ENCODE assay signal across 8 cellular contexts in genomic region chr1:75724472-75725022, GRCh38. TPM values are rescaled to one million over a fixed set of nuclear protein-coding genes. Genes with fewer than 3 reads are reported as not detected.
DNase-seq lines count a peak whose midpoint lies in the region; ATAC-seq and TF ChIP-seq lines count a peak whose summit lies in the region.

Gene ACADM, plus strand, starts transcription at chr1:75724709. Its CDS starts 79 bp downstream, at chr1:75724788.

- H3K4me3 Mint-ChIP-seq in activated naive CD8-positive, alpha-beta T cell treated with anti-CD3 and anti-CD28 coated beads, Interleukin-2, amount 50 U/mL, for 24 hours: peak within 1 kb of the TSS; percentile 98

- peak; percentile 85 for TF ChIP-seq POLR2A in transverse colon (IDR thresholded peaks at IDR 0.05)

- no peaks in the 10 kb centered on the region for H3K36me3 ChIP-seq in transverse colon

- ATAC-seq in HG02588 (IDR thresholded peaks at IDR 0.05; ENCODE audit: unreplicated experiment): peak; percentile 88
- ATAC-seq in activated naive CD8-positive, alpha-beta T cell treated with anti-CD3 and anti-CD28 coated beads, Interleukin-2, amount 50 U/mL, for 24 hours: peak; percentile 90
- peak; percentile 99 for ATAC-seq in Right ventricle myocardium superior (ENCODE audit: poor library complexity)

- no peaks in the 10 kb centered on the region for H3K27me3 ChIP-seq in transverse colon

- in situ Hi-C loops in transverse colon (cut with MboI; ENCODE audit: low pct_ligation_motif_present in 1 of 4, low pct_unique_long_range_greater_than_20kb in 1 of 4, low sequenced_read_pairs in 3 of 4): loop anchor here in 1 of 4 donors (10.0 kb wide), 1 partner anchor 60 kb away; the partner anchor contains the start of gene RABGGTB

- DNase-seq in GM12864 (ENCODE audit: low read depth) (peak; percentile 68), NCI-H1048 (lab: John Stamatoyannopoulos, UW) (peak; percentile 14), SW480 (ENCODE audit: low spot score) (peak; percentile 81), Right ventricle myocardium superior (peak; percentile 94), pons (ENCODE audit: low spot score) (peak; percentile 94), transverse colon (peak; percentile 91)
- DNase-seq in activated naive CD8-positive, alpha-beta T cell treated with anti-CD3 and anti-CD28 coated beads, Interleukin-2, amount 50 U/mL, for 24 hours: peak; percentile 87

- H3K4me3 ChIP-seq in GM12864 (ENCODE audit: low read depth, low read length): peak within 1 kb of the TSS; percentile 74
- H3K4me3 ChIP-seq in transverse colon: peak within 1 kb of the TSS; percentile 51 to 65 (median 60)

- no peak for TF ChIP-seq EP300 in transverse colon (IDR thresholded peaks at IDR 0.05; ENCODE audit: low read depth)

- peaks cover 44% of the 10 kb centered on the region for H3K4me1 Mint-ChIP-seq in activated naive CD8-positive, alpha-beta T cell treated with anti-CD3 and anti-CD28 coated beads, Interleukin-2, amount 50 U/mL, for 24 hours

- H3K9me3 ChIP-seq in transverse colon: no peaks in the 10 kb centered on the region

- H3K9me3 Mint-ChIP-seq in activated naive CD8-positive, alpha-beta T cell treated with anti-CD3 and anti-CD28 coated beads, Interleukin-2, amount 50 U/mL, for 24 hours: no peaks in the 10 kb centered on the region

- H3K27ac Mint-ChIP-seq in activated naive CD8-positive, alpha-beta T cell treated with anti-CD3 and anti-CD28 coated beads, Interleukin-2, amount 50 U/mL, for 24 hours: peak within 1 kb of the TSS; percentile 96

- no peaks in the 10 kb centered on the region for H3K27me3 Mint-ChIP-seq in activated naive CD8-positive, alpha-beta T cell treated with anti-CD3 and anti-CD28 coated beads, Interleukin-2, amount 50 U/mL, for 24 hours

- H3K4me1 ChIP-seq in transverse colon: peaks cover 0 to 32% (median 6%) of the 10 kb centered on the region in 4 donors

- intact Hi-C loops in Right ventricle myocardium superior (cut with DNase I): no loop called here
- intact Hi-C loops in transverse colon (cut with DNase I; ENCODE audit: low total_unique reads): no loop called here

- whole genome bisulfite sequencing in transverse colon (ENCODE audit: low coverage in 1 of 2), 2 donors: 0% methylated on average over 6 to 26 of the region's 48 CpGs

- TF ChIP-seq CTCF in GM12864 (IDR thresholded peaks at IDR 0.05; ENCODE audit: low read depth, low read length, missing control alignments): no peak
- TF ChIP-seq CTCF in transverse colon (IDR thresholded peaks at IDR 0.05): no peak

- H3K36me3 Mint-ChIP-seq in activated naive CD8-positive, alpha-beta T cell treated with anti-CD3 and anti-CD28 coated beads, Interleukin-2, amount 50 U/mL, for 24 hours (ENCODE audit: low read depth): no peaks in the 10 kb centered on the region

- H3K27ac ChIP-seq in transverse colon: peak within 1 kb of the TSS; percentile 89 to 93 (median 90)

RNA-seq across cellular contexts. Expression of gene ACADM, which starts in this region (rescaled TPM):
- total RNA-seq in Right ventricle myocardium superior (401 TPM), transverse colon (100 to 1,000 TPM in 2 of 4 donors, 10 to 100 TPM in 2; 34.4 to 138 (median 91.5) TPM)

Comparison
In these comparisons a context has a peak if more than half of its experiments do, and no peak if none do; other contexts are left out.
1. Peak in every context shown above with its lines: DNase-seq, ATAC-seq, H3K4me3 ChIP-seq and H3K27ac ChIP-seq.
2. DNase-seq: peak in every context shown above with its lines; median percentile 94 in Right ventricle myocardium superior; 94 in pons; 91 in transverse colon; 87 in activated naive CD8-positive, alpha-beta T cell treated with anti-CD3 and anti-CD28 coated beads, Interleukin-2, amount 50 U/mL, for 24 hours; 81 in SW480; 68 in GM12864; 14 in NCI-H1048.